Comparison of ENCODE assay signal across 8 cellular contexts in the genomic region with DNA sequence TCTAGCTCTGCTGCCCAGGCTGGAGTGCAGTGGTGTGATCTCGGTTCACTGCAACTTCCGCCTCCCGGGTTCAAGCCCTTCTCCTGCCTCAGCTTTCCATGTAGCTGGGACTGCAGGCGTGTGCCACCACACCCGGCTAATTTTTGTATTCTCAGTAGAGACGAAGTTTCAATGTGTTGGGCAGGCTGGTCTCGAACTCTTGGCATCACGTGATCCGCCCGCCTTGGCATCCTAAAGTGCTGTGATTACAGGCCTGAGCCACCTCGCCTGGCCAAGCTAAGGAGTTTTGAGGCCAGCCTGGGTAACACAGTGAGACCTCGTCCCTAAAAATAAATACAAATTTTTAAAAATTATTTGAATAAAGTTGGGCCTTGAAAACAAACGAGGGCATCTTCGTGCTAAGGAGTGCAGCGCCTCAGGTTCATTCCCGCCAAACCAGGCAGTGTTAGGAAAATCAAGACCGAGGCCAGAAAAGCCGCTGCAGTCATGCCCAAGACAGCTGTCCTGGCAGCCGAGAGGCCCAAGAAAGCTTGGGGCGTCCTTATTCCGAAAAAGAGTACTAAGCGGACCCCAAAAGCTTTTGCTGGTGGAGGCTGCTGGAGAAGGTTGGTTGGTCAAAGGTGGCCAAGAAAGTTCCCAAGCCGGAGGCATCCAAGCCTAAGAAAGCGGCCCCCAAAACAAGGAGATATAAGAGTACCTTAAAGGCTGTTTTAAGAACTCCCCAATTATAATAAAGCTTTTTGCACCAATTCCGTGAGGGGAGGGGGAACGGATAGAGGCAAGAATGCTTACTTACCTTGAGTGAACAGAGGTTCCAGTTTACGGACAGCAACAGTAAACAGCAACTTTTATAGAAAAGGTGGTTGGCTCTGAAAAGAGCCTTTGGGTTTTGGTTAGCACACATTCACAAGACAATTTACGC.
DNase-seq lines count a peak whose midpoint lies in the region; ATAC-seq and TF ChIP-seq lines count a peak whose summit lies in the region.

No MANE protein-coding gene starts in this region.

- H3K27ac ChIP-seq in epithelial cell of prostate (peak overlapping the region; percentile 79), osteoblast (ENCODE audit: low read depth, low read length) (peak overlapping the region; percentile 93)

- H3K4me3 Mint-ChIP-seq in T-helper 17 cell, result peak overlapping the region; percentile 94

- H3K4me2 ChIP-seq in osteoblast (ENCODE audit: insufficient read depth, low read length), result peak overlapping the region; percentile 96

- DNase-seq in stimulated activated CD4-positive, alpha-beta T cell treated with anti-CD3 and anti-CD28 coated beads, Interleukin-1b, Interleukin-23, amount 100 ng/mL, for 48 hours, result peak; percentile 72
- DNase-seq in stimulated activated CD4-positive, alpha-beta T cell treated with anti-CD3 and anti-CD28 coated beads, Interleukin-12 subunit alpha, Interleukin-12 subunit beta, amount 100 ng/mL, for 4 hours, result no peak
- DNase-seq in T-helper 17 cell, result no peak
- DNase-seq in epithelial cell of prostate (ENCODE audit: low read depth, low spot score), result no peak
- no peak for DNase-seq in osteoblast (ENCODE audit: insufficient read length, low spot score, missing footprints)
- no peak for DNase-seq in hepatic stellate cell (ENCODE audit: low spot score)
- DNase-seq in NCI-H1417 treated with DMSO at 0.1 percent for 48 hours (lab: John Stamatoyannopoulos, UW), result no peak
- DNase-seq in T-helper 9 cell, result no peak

- H3K79me2 ChIP-seq in osteoblast (ENCODE audit: insufficient read depth, low read length), result peaks cover 6% of the 10 kb centered on the region

- peaks cover 5% of the 10 kb centered on the region for H4K20me1 ChIP-seq in osteoblast (ENCODE audit: insufficient read depth, low read length)

- no peaks in the 10 kb centered on the region for H3K27me3 Mint-ChIP-seq in T-helper 17 cell

- H3K36me3 Mint-ChIP-seq in T-helper 17 cell (ENCODE audit: low read depth), result no peaks in the 10 kb centered on the region

- no peak for TF ChIP-seq CTCF in osteoblast (IDR thresholded peaks at IDR 0.05; ENCODE audit: extremely low read depth, low read depth, low read length)

- ATAC-seq in T-helper 17 cell, result no peak

- H2AFZ ChIP-seq in osteoblast (ENCODE audit: low read length), result peak overlapping the region; percentile 52

- H3K36me3 ChIP-seq in osteoblast (ENCODE audit: insufficient read depth, low read length), result no peaks in the 10 kb centered on the region

- peak overlapping the region; percentile 82 for H3K4me3 ChIP-seq in osteoblast (ENCODE audit: insufficient read depth, low read length)

- peaks cover 23% of the 10 kb centered on the region for H3K4me1 ChIP-seq in osteoblast (ENCODE audit: insufficient read depth, low read length)

- H3K4me1 Mint-ChIP-seq in T-helper 17 cell, result peaks cover 43% of the 10 kb centered on the region

- H3K9me3 ChIP-seq in T-helper 17 cell (ENCODE audit: control insufficient read depth, low read length, poor library complexity, severe bottlenecking), result no peaks in the 10 kb centered on the region
- H3K9me3 ChIP-seq in osteoblast (ENCODE audit: low read depth, low read length), result no peaks in the 10 kb centered on the region

- H3K27me3 ChIP-seq in osteoblast (ENCODE audit: insufficient read depth, low read length), result no peaks in the 10 kb centered on the region

- peak overlapping the region; percentile 99 for H3K27ac Mint-ChIP-seq in T-helper 17 cell
